8 cellular contexts compared by ENCODE assay signal in the genomic region with DNA sequence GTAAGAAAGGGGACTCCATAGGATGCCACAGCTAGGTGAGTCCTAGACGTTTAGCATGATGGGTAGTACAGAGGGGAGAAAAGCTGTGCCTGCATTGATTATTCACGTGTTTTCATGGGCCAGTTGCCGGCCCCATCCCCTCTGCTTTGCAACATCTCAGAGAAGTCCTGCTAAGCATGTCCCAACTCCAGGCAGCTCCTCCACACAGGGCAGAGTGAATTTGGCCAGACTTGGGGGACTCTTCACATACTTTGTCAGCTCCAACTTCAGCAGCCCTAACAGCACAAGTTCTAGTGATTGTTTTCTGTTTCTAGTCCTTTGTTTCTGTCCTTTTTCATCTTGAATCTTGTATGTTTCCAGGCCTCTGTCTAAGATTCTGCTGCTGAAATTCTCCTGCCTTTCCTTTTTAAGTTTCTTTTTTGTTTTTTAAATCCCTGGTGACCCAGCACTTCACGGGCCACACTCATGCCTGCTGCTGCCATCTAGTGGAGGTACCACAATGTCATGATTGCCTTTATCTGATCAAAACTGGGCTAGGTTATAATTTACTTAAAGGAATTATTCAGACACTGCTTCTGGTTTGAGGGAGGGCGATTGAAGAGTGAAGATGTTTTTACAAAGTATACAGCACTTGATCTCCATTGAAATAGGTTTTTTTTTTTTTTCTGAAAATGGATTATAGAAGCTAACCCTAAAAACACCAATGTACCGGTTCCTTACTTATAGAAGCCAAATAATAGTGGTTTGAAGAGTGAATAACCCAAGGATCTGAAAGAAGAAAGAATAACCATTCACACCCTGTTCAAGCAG.
DNase-seq lines count a peak whose midpoint lies in the region; ATAC-seq and TF ChIP-seq lines count a peak whose summit lies in the region.

No MANE protein-coding gene starts in this region.

- in situ Hi-C loops in HAP-1 (cut with MboI; ENCODE audit: low sequenced_read_pairs) = loop anchor here (25.0 kb wide), 1 partner anchor 540 kb away; no protein-coding TSS in a partner anchor
- in situ Hi-C loops in gastrocnemius medialis (cut with MboI; ENCODE audit: low sequenced_read_pairs in 4 of 4) = loop anchor here in 3 of 4 donors (5.0 to 25.0 kb wide), 6 partner anchors 348 to 792 kb away; partner anchors contain the start of gene PRKG1 (in 2 of the 3)

- no peak for TF ChIP-seq POLR2A in NB4 (IDR thresholded peaks at IDR 0.05; ENCODE audit: extremely low read depth, insufficient read length)
- no peak for TF ChIP-seq POLR2A in adrenal gland (IDR thresholded peaks at IDR 0.05)
- no peak for TF ChIP-seq POLR2A in gastrocnemius medialis (IDR thresholded peaks at IDR 0.05)

- peak overlapping the region in 3 of 5 donors; percentile 11 to 44 (median 13) for H3K27ac ChIP-seq in adrenal gland
- peak overlapping the region; percentile 84 for H3K27ac ChIP-seq in right cardiac atrium (ENCODE audit: low read length)
- peak overlapping the region; percentile 52 to 74 (median 54) for H3K27ac ChIP-seq in gastrocnemius medialis

- no peaks in the 10 kb centered on the region for H3K9me3 ChIP-seq in HAP-1
- H3K9me3 ChIP-seq in adrenal gland (replicated peaks in 1 of 3) = no peaks in the 10 kb centered on the region
- H3K9me3 ChIP-seq in right cardiac atrium (ENCODE audit: control insufficient read depth, low read length) = no peaks in the 10 kb centered on the region
- H3K9me3 ChIP-seq in gastrocnemius medialis = no peaks in the 10 kb centered on the region

- 60 to 62% (median 61%) methylated on average over 6 of the region's 6 CpGs for WGBS in adrenal gland, 4 donors
- WGBS in right cardiac atrium = 56% methylated on average over 6 of the region's 6 CpGs

- intact Hi-C loops in Right ventricle myocardium inferior (cut with DNase I) = loop anchor here (5.0 to 10.0 kb wide), 3 partner anchors 188 to 350 kb away; partner anchors contain the start of genes CSTF2T and PRKG1
- intact Hi-C loops in cardiac septum (cut with DNase I) = loop anchor here (2.0 kb wide), 1 partner anchor 348 kb away; the partner anchor contains the start of gene PRKG1
- intact Hi-C loops in adrenal gland (cut with DNase I) = loop anchor here in 1 of 2 donors (10.0 kb wide), 1 partner anchor 358 kb away; no protein-coding TSS in a partner anchor
- intact Hi-C loops in right cardiac atrium (cut with DNase I) = loop anchor here in 3 of 4 donors (10.0 kb wide), 1 partner anchor 348 kb away; the partner anchor contains the start of gene PRKG1 (in 3 of the 3)
- intact Hi-C loops in gastrocnemius medialis (cut with DNase I; ENCODE audit: low total_unique reads) = loop anchor here (2.0 to 5.0 kb wide), 3 partner anchors 35 to 422 kb away; no protein-coding TSS in a partner anchor

- ATAC-seq in Right ventricle myocardium inferior (peak; percentile 68), right cardiac atrium (peak; percentile 61 to 74), gastrocnemius medialis (peak; percentile 55 to 79)

- DNase-seq in Right ventricle myocardium inferior (ENCODE audit: missing footprints) = peak; percentile 70
- DNase-seq in cardiac septum (ENCODE audit: low spot score) = no peak
- DNase-seq in HAP-1 (ENCODE audit: low spot score in 2 of 2) = peak; percentile 23 to 63
- DNase-seq in NB4 (ENCODE audit: low read depth) = peak; percentile 52
- DNase-seq in adrenal gland = peak; percentile 68 to 88 (median 77)
- peak; percentile 40 to 66 (median 50) for DNase-seq in right cardiac atrium
- peak; percentile 12 to 45 for DNase-seq in gastrocnemius medialis
- no peak for DNase-seq in activated CD4-positive, CD25-positive, alpha-beta regulatory T cell (lab: John Stamatoyannopoulos, UW)

- peak; percentile 55 for TF ChIP-seq CTCF in NB4 (IDR thresholded peaks at IDR 0.05; ENCODE audit: low read depth, low read length)
- peak; percentile 72 to 85 (median 78) for TF ChIP-seq CTCF in adrenal gland (IDR thresholded peaks at IDR 0.05)
- TF ChIP-seq CTCF in gastrocnemius medialis (IDR thresholded peaks at IDR 0.05 in 4 of 5, conservative IDR thresholded peaks at IDR 0.05 in 1 of 5) = peak; percentile 56 to 83 (median 69)

- H3K27me3 ChIP-seq in HAP-1 (ENCODE audit: low read depth) = no peaks in the 10 kb centered on the region
- H3K27me3 ChIP-seq in adrenal gland = no peaks in the 10 kb centered on the region
- H3K27me3 ChIP-seq in right cardiac atrium (ENCODE audit: control insufficient read depth, insufficient read depth) = no peaks in the 10 kb centered on the region
- no peaks in the 10 kb centered on the region for H3K27me3 ChIP-seq in gastrocnemius medialis

- H3K36me3 ChIP-seq in HAP-1 (replicated peaks) = no peaks in the 10 kb centered on the region
- H3K36me3 ChIP-seq in adrenal gland (replicated peaks in 1 of 2) = no peaks in the 10 kb centered on the region
- H3K36me3 ChIP-seq in gastrocnemius medialis = no peaks in the 10 kb centered on the region

- no peaks in the 10 kb centered on the region for H3K4me1 ChIP-seq in HAP-1
- H3K4me1 ChIP-seq in adrenal gland (replicated peaks in 1 of 2) = peaks cover 0 to 12% of the 10 kb centered on the region in 2 donors
- H3K4me1 ChIP-seq in right cardiac atrium (ENCODE audit: control insufficient read depth, insufficient read depth, low read length) = peaks cover 8% of the 10 kb centered on the region
- peaks cover 17 to 37% of the 10 kb centered on the region in 2 donors for H3K4me1 ChIP-seq in gastrocnemius medialis

- H3K4me3 ChIP-seq in HAP-1 (no peak overlapping the region), NB4 (ENCODE audit: low read depth, low read length) (no peak overlapping the region), adrenal gland (no peak overlapping the region), right cardiac atrium (ENCODE audit: low read length) (no peak overlapping the region), gastrocnemius medialis (peak overlapping the region in 2 of 4 donors; percentile 6 to 35)

Comparison
In these comparisons a context has a peak if more than half of its experiments do, and no peak if none do; other contexts are left out.
1. DNase-seq: peak in Right ventricle myocardium inferior (single experiment), HAP-1 (2 of 2), NB4 (single experiment), adrenal gland (7 of 7), right cardiac atrium (3 of 3) and gastrocnemius medialis (2 of 2); none in cardiac septum (single experiment) and activated CD4-positive, CD25-positive, alpha-beta regulatory T cell (0 of 4).
2. H3K27ac ChIP-seq: peak in every context shown above with its lines; median percentile 84 in right cardiac atrium; 54 in gastrocnemius medialis; 13 in adrenal gland.
3. Peak in every context shown above with its lines, with median percentiles within 50 percentile points of each other: ATAC-seq and CTCF ChIP-seq.